ENCODE assay signal across 1 cellular context in genomic region chr10:17736223-17736622, GRCh38.
TF ChIP-seq lines count a peak whose summit lies in the region.

No MANE protein-coding gene starts in this region.

TF ChIP-seq in H1, 55 proteins besides CTCF, POLR2A, EP300 and RAD21:
- TF ChIP-seq SIRT6 (IDR thresholded peaks at IDR 0.05; ENCODE audit: low read length): no peak
- no peak for TF ChIP-seq BRCA1 (IDR thresholded peaks at IDR 0.05; ENCODE audit: low read depth, low read length)
- TF ChIP-seq CEBPB (IDR thresholded peaks at IDR 0.05; ENCODE audit: low read depth, low read length): no peak
- no peak for TF ChIP-seq SP2 (IDR thresholded peaks at IDR 0.05; ENCODE audit: low read length)
- no peak for TF ChIP-seq TCF12 (IDR thresholded peaks at IDR 0.05; ENCODE audit: low read depth, low read length)
- no peak for TF ChIP-seq CHD2 (IDR thresholded peaks at IDR 0.05; ENCODE audit: low read length)
- TF ChIP-seq RNF2 (IDR thresholded peaks at IDR 0.05; ENCODE audit: borderline replicate concordance, low read depth, low read length, missing control alignments, poor library complexity, severe bottlenecking): no peak
- no peak for TF ChIP-seq SIX5 (IDR thresholded peaks at IDR 0.05; ENCODE audit: low read depth, low read length)
- no peak for TF ChIP-seq EZH2 (IDR thresholded peaks at IDR 0.05; ENCODE audit: low read depth, low read length, severe bottlenecking)
- TF ChIP-seq NANOG (IDR thresholded peaks at IDR 0.05; ENCODE audit: insufficient read depth, low read depth, low read length, poor library complexity, severe bottlenecking): no peak
- TF ChIP-seq HDAC6 (IDR thresholded peaks at IDR 0.05; ENCODE audit: low read depth, low read length): no peak
- TF ChIP-seq GABPA (IDR thresholded peaks at IDR 0.05; ENCODE audit: borderline replicate concordance, insufficient read depth, low read length): no peak
- TF ChIP-seq CHD1 (IDR thresholded peaks at IDR 0.05; ENCODE audit: low read depth, low read length): no peak
- no peak for TF ChIP-seq CBX8 (IDR thresholded peaks at IDR 0.05; ENCODE audit: borderline replicate concordance, low read depth, low read length)
- no peak for TF ChIP-seq TEAD4 (IDR thresholded peaks at IDR 0.05; ENCODE audit: low read depth, low read length)
- TF ChIP-seq ZNF274 (IDR thresholded peaks at IDR 0.05; ENCODE audit: borderline replicate concordance, extremely low read depth, low read length): no peak
- TF ChIP-seq PHF8 (conservative IDR thresholded peaks at IDR 0.05; ENCODE audit: low read depth, low read length): no peak
- TF ChIP-seq FOSL1 (IDR thresholded peaks at IDR 0.05; ENCODE audit: insufficient read depth, low read depth, low read length): no peak
